11 cellular contexts compared by ENCODE assay signal in the genomic region with DNA sequence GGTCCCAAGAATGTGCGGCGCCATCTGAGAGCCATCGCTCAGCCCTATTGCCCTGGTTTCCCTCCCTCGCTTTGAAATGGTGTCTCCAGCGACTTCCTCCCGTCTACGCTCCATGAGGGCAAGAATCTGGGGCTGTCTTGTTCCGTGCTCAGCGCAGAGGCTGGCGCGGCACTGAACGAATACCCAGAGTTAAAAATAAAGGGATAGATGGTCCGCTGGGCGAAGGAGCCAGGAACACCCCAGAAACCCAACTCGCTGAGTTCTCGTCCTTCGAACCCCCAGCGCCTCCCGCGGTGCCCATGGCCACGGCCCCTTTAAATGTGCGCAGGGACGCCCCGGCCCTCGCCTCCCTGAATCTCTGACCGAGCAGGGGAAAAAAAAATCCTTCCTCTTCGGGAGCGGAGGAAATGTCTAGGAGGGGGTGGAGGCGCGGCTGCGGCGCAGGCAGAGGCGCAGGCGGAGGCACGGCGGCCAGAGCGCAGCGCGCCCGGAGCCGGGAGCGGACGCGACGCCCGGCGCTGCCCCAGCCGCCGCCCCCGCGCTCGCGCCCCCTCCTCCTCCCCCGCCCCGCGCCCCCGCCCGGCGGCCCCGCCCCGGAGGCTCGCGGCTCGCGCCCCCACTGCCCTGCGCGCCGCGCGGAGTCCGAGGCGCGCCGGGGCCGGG. TPM values are rescaled to one million over a fixed set of nuclear protein-coding genes. Genes with fewer than 3 reads are reported as not detected.
DNase-seq lines count a peak whose midpoint lies in the region; ATAC-seq, FAIRE-seq and TF ChIP-seq lines count a peak whose summit lies in the region.
"Had no signal": no experiment of that assay in that cellular context is flagged by ENCODE, and none has a peak within 500 bp of the region (broad histone marks: within the 10 kb centered on the region; RNA-seq: fewer than 3 reads in every experiment).

No MANE protein-coding gene starts in this region.

- H3K4me3 ChIP-seq in A549 (peak overlapping the region; percentile 31), hepatocyte (peak overlapping the region; percentile 45), pancreas (peak overlapping the region in 2 of 4 donors; percentile 23 to 36)

- H3K27me3 ChIP-seq in hepatocyte (peaks cover 67% of the 10 kb centered on the region), pancreas (peaks cover 0 to 8% (median 0%) of the 10 kb centered on the region in 4 donors)

- H3K36me3 Mint-ChIP-seq in WTC11, result no peaks in the 10 kb centered on the region

- peak overlapping the region; percentile 80 for H3K4me3 Mint-ChIP-seq in WTC11

- peak overlapping the region; percentile 69 for H3K4me2 ChIP-seq in A549
- peak overlapping the region; percentile 96 for H3K4me2 ChIP-seq in hepatocyte

- H3K36me3 ChIP-seq in hepatocyte (replicated peaks; ENCODE audit: insufficient read depth, low read depth) (no peaks in the 10 kb centered on the region), pancreas (no peaks in the 10 kb centered on the region)

- H3K4me1 Mint-ChIP-seq in WTC11, result peaks cover 39% of the 10 kb centered on the region

- FAIRE-seq in A549 (lab: Jason Lieb, UNC), result no peak
- FAIRE-seq in pancreas (lab: Jason Lieb, UNC), result no peak

- H3K79me2 ChIP-seq in hepatocyte, result no peaks in the 10 kb centered on the region

- CTCF ChIA-PET in A549 (lab: Yijun Ruan, JAX) (interaction anchor here (0.6 kb wide), 1 partner anchor 82 kb away, joined by 3 read pairs; no protein-coding TSS in a partner anchor), WTC11 (lab: Charles Lee) (interaction anchor here (0.9 to 1.3 kb wide), 3 partner anchors 26 to 116 kb away, joined by 3 to 4 read pairs (median 3); no protein-coding TSS in a partner anchor)

- no peak overlapping the region for H3K27ac ChIP-seq in A549
- H3K27ac ChIP-seq in hepatocyte, result no peak overlapping the region
- H3K27ac ChIP-seq in pancreas, result no peak overlapping the region

- DNase-seq in A549 (ENCODE audit: low read depth in 1 of 2, low spot score in 1 of 2) (no peak), WTC11 (ENCODE audit: low spot score) (peak; percentile 36), hepatocyte (ENCODE audit: low spot score) (peak; percentile 54), pancreas (no peak), kidney glomerular epithelial cell (lab: John Stamatoyannopoulos, UW) (no peak)
- DNase-seq in activated naive CD4-positive, alpha-beta T cell treated with anti-CD3 and anti-CD28 coated beads, Interleukin-2, amount 50 U/mL, for 16 hours, result no peak
- DNase-seq: activated CD8-positive, alpha-beta memory T cell treated with anti-CD3 and anti-CD28 coated beads, Interleukin-2, amount 50 U/mL, for 48 hours; NCI-H1694 had no signal

- no peaks in the 10 kb centered on the region for H4K20me1 ChIP-seq in hepatocyte (ENCODE audit: insufficient read depth, poor library complexity, severe bottlenecking)

- WGBS in A549 (ENCODE audit: missing lambda C conversion rate), result 36% methylated on average over 28 of the region's 75 CpGs
- WGBS in hepatocyte (ENCODE audit: low lambda C conversion rate, missing lambda C conversion rate), result 4% methylated on average over 33 of the region's 75 CpGs
- WGBS in pancreas, 2 donors, result 3 to 7% methylated on average over 32 to 71 of the region's 75 CpGs

- H3K27me3 Mint-ChIP-seq in WTC11 (ENCODE audit: low read depth), result peaks cover 51% of the 10 kb centered on the region

- no peak for TF ChIP-seq EP300 in A549 (IDR thresholded peaks at IDR 0.05)

- TF ChIP-seq RAD21 in A549 (conservative IDR thresholded peaks at IDR 0.05 in 1 of 2, IDR thresholded peaks at IDR 0.05 in 1 of 2), result no peak

- H3K9me3 Mint-ChIP-seq in WTC11, result no peaks in the 10 kb centered on the region

- no peaks in the 10 kb centered on the region for H3K9me2 ChIP-seq in hepatocyte (replicated peaks; ENCODE audit: insufficient read depth)

- ATAC-seq in A549 (no peak), WTC11 (peak; percentile 50), pancreas (peak in 3 of 4 donors; percentile 26 to 56 (median 46)), HG03175 (IDR thresholded peaks at IDR 0.05; ENCODE audit: unreplicated experiment) (no peak), HG03439 (IDR thresholded peaks at IDR 0.05; ENCODE audit: unreplicated experiment) (no peak)

- no peak overlapping the region for H3K27ac Mint-ChIP-seq in WTC11

- TF ChIP-seq CTCF in A549 (IDR thresholded peaks at IDR 0.05) (no peak), WTC11 (IDR thresholded peaks at IDR 0.05) (no peak), hepatocyte (IDR thresholded peaks at IDR 0.05; ENCODE audit: poor library complexity) (no peak), pancreas (IDR thresholded peaks at IDR 0.05) (no peak)

- intact Hi-C loops in pancreas (cut with DNase I), result no loop called here

- peak overlapping the region; percentile 49 for H2AFZ ChIP-seq in hepatocyte

- no peak for TF ChIP-seq POLR2A in A549 (IDR thresholded peaks at IDR 0.05; ENCODE audit: low read length)

- no peaks in the 10 kb centered on the region for H3K9me3 ChIP-seq in A549
- no peaks in the 10 kb centered on the region for H3K9me3 ChIP-seq in hepatocyte (ENCODE audit: low read depth)
- H3K9me3 ChIP-seq in pancreas, result no peaks in the 10 kb centered on the region

- POLR2A ChIA-PET in A549 (lab: Yijun Ruan, JAX), result no interaction called here
- POLR2A ChIA-PET in WTC11 (lab: Charles Lee), result no interaction called here

- peaks cover 3% of the 10 kb centered on the region for H3K4me1 ChIP-seq in A549
- no peaks in the 10 kb centered on the region for H3K4me1 ChIP-seq in hepatocyte (ENCODE audit: insufficient read depth)
- H3K4me1 ChIP-seq in pancreas, result no peaks in the 10 kb centered on the region

TF ChIP-seq in A549, 52 proteins besides CTCF, POLR2A, EP300 and RAD21 (continues in another document):
- TF ChIP-seq, protein P1, sequence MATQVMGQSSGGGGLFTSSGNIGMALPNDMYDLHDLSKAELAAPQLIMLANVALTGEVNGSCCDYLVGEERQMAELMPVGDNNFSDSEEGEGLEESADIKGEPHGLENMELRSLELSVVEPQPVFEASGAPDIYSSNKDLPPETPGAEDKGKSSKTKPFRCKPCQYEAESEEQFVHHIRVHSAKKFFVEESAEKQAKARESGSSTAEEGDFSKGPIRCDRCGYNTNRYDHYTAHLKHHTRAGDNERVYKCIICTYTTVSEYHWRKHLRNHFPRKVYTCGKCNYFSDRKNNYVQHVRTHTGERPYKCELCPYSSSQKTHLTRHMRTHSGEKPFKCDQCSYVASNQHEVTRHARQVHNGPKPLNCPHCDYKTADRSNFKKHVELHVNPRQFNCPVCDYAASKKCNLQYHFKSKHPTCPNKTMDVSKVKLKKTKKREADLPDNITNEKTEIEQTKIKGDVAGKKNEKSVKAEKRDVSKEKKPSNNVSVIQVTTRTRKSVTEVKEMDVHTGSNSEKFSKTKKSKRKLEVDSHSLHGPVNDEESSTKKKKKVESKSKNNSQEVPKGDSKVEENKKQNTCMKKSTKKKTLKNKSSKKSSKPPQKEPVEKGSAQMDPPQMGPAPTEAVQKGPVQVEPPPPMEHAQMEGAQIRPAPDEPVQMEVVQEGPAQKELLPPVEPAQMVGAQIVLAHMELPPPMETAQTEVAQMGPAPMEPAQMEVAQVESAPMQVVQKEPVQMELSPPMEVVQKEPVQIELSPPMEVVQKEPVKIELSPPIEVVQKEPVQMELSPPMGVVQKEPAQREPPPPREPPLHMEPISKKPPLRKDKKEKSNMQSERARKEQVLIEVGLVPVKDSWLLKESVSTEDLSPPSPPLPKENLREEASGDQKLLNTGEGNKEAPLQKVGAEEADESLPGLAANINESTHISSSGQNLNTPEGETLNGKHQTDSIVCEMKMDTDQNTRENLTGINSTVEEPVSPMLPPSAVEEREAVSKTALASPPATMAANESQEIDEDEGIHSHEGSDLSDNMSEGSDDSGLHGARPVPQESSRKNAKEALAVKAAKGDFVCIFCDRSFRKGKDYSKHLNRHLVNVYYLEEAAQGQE (IDR thresholded peaks at IDR 0.05), result no peak
- no peak for TF ChIP-seq HES2 (IDR thresholded peaks at IDR 0.05)

TF ChIP-seq in WTC11, 78 proteins besides CTCF, POLR2A, EP300 and RAD21:
- TF ChIP-seq MAX (CRISPR knock-in tag; IDR thresholded peaks at IDR 0.05), result peak; percentile 49; the same call in 1 of the 2 replicates
- TF ChIP-seq TP53 (CRISPR knock-in tag; IDR thresholded peaks at IDR 0.05), result no peak
TF ChIP-seq in WTC11: peak in this region for 1.

RNA-seq across cellular contexts. Expression of gene FGD5, which starts 8.6 kb away (rescaled TPM):
- 0.13 and 0.16 TPM in 2 replicates for polyA plus RNA-seq in A549 (2011; rRNA removed)
- polyA plus RNA-seq in A549 (2012; cell fraction: cytosol; rRNA removed), result 0.01 and 0.03 TPM in 2 replicates
- polyA plus RNA-seq in A549 (2012; cell fraction: nucleus; rRNA removed), result 0.02 and 0.05 TPM in 2 replicates
- polyA plus RNA-seq in A549 (2017; fragmentation: RNase III; extraction: RNeasy Plus Mini Kit Qiagen cat#74134 plus additional on column Dnase treatment), result not detected in 3 replicates
- polyA minus RNA-seq in A549 (2011; rRNA and poly(A)+ RNA removed), result 0.12 and 0.58 TPM in 2 replicates
- 18.3 to 20.0 TPM (median 19.3 TPM) in 3 replicates for total RNA-seq in WTC11 (2021)
- 2.6 and 2.9 TPM in 2 replicates for total RNA-seq in hepatocyte
- polyA plus RNA-seq in hepatocyte, result 2.2 and 3.3 TPM in 2 replicates
- total RNA-seq in pancreas, result 1 to 10 TPM; 2.2 to 7.1 (median 3.8) TPM
- 1 to 10 TPM; 2.6 to 3.1 TPM for polyA plus RNA-seq in pancreas
- total RNA-seq: SK-MEL-5 had no signal

Comparison
In these comparisons a context has a peak if more than half of its experiments do, and no peak if none do; other contexts are left out.
1. ATAC-seq: peak in WTC11 (single experiment) and pancreas (3 of 4); none in A549 (0 of 2), HG03175 (single experiment) and HG03439 (single experiment).
2. DNase-seq: peak in WTC11 (single experiment) and hepatocyte (single experiment); none in A549 (0 of 2), pancreas (0 of 6), kidney glomerular epithelial cell (single experiment) and activated naive CD4-positive, alpha-beta T cell treated with anti-CD3 and anti-CD28 coated beads, Interleukin-2, amount 50 U/mL, for 16 hours (single experiment).
3. Of the 8 proteins assayed by ChIP-seq in both WTC11 and A549: peak only in WTC11: MAX; only in A549: none; in both: none; in neither: 7.